ENCODE assay signal across 8 cellular contexts in the genomic region with DNA sequence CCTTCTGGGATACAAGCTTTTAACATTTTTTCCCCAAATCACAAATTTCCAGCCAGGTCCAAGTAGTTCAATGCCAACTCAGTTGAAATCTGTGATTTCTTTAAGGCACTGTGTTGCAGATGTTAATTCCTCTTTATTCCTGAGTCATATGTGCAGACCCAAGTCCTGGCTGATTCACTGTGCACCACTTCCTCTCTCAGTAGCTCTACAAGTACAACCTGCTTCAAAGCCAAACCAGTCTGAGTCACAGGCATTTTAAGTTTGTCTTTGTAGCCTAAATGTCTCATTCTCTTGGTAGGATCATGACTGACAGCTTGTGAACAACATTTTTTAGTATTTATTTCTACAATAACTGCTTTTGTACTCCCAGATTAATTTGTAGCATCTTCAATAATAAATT.
DNase-seq lines count a peak whose midpoint lies in the region; ATAC-seq and TF ChIP-seq lines count a peak whose summit lies in the region.

No MANE protein-coding gene starts in this region.

- DNase-seq in HFFc6 (peak; percentile 87), T-helper 17 cell (no peak), activated gamma-delta T cell treated with Interleukin-2 at 50 U/mL for 16 hours (no peak)
- DNase-seq in stimulated activated CD4-positive, alpha-beta T cell treated with anti-CD3 and anti-CD28 coated beads, Interleukin-4, amount 100 ng/mL, for 24 hours, result peak; percentile 47

- H3K36me3 Mint-ChIP-seq in HFFc6 (ENCODE audit: low read depth) (no peaks in the 10 kb centered on the region), T-helper 17 cell (ENCODE audit: low read depth) (no peaks in the 10 kb centered on the region)

- H3K4me1 Mint-ChIP-seq in HFFc6 (ENCODE audit: low read depth) (peaks cover 58% of the 10 kb centered on the region), T-helper 17 cell (peaks cover 6% of the 10 kb centered on the region)

- peak; percentile 15; the same call in 1 of the 2 replicates for TF ChIP-seq CTCF in HFFc6 (IDR thresholded peaks at IDR 0.05)

- H3K27ac Mint-ChIP-seq in HFFc6, result peak overlapping the region; percentile 76
- no peak overlapping the region for H3K27ac Mint-ChIP-seq in T-helper 17 cell

- ATAC-seq in T-helper 17 cell, result peak; percentile 70
- peak; percentile 98 for ATAC-seq in esophagus mucosa
- no peak for ATAC-seq in GM21576 (IDR thresholded peaks at IDR 0.05; ENCODE audit: unreplicated experiment)
- ATAC-seq in HG03045 (IDR thresholded peaks at IDR 0.05; ENCODE audit: unreplicated experiment), result no peak
- ATAC-seq in GM19324 (IDR thresholded peaks at IDR 0.05; ENCODE audit: low FRiP score, unreplicated experiment), result no peak

- H3K27me3 Mint-ChIP-seq in HFFc6 (ENCODE audit: insufficient read depth) (no peaks in the 10 kb centered on the region), T-helper 17 cell (no peaks in the 10 kb centered on the region)

- H3K9me3 Mint-ChIP-seq in HFFc6, result no peaks in the 10 kb centered on the region

- H3K4me3 Mint-ChIP-seq in HFFc6 (no peak overlapping the region), T-helper 17 cell (no peak overlapping the region)

- no peaks in the 10 kb centered on the region for H3K9me3 ChIP-seq in T-helper 17 cell (ENCODE audit: control insufficient read depth, low read length, poor library complexity, severe bottlenecking)

Comparison
In these comparisons a context has a peak if more than half of its experiments do, and no peak if none do; other contexts are left out.
1. DNase-seq: peak in HFFc6 (single experiment) and stimulated activated CD4-positive, alpha-beta T cell treated with anti-CD3 and anti-CD28 coated beads, Interleukin-4, amount 100 ng/mL, for 24 hours (single experiment); none in T-helper 17 cell (0 of 3) and activated gamma-delta T cell treated with Interleukin-2 at 50 U/mL for 16 hours (single experiment).
2. ATAC-seq: peak in T-helper 17 cell (single experiment) and esophagus mucosa (single experiment); none in GM21576 (single experiment), HG03045 (single experiment) and GM19324 (single experiment).